ENCODE assay signal across 8 cellular contexts in the genomic region with DNA sequence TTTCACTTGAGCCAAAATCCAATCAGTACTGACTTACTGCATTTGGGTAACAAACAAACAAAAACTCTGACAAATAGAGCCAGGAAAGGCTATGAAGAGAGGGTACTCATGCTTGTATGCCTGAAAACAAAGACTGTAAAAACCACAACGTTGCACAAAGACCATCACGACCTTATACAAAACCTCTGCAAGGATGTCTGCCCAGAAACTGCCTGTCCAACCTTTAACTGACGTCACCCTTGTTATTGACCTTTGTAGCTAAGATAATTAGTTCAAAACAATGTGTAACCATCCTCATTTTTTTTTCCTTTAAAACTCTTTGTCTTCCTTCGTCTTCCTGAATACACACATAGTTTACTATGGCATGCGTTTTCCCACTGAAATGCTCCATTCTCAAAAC. TPM values are rescaled to one million over a fixed set of nuclear protein-coding genes. Genes with fewer than 3 reads are reported as not detected.
DNase-seq lines count a peak whose midpoint lies in the region; ATAC-seq and TF ChIP-seq lines count a peak whose summit lies in the region.

No MANE protein-coding gene starts in this region.

- H3K4me1 ChIP-seq in DND-41 (ENCODE audit: insufficient read depth, low read length) (peaks cover 34% of the 10 kb centered on the region), osteoblast (ENCODE audit: insufficient read depth, low read length) (peaks cover 11% of the 10 kb centered on the region), BE2C (no peaks in the 10 kb centered on the region)
- H3K4me1 ChIP-seq in effector memory CD4-positive, alpha-beta T cell (ENCODE audit: control insufficient read depth, insufficient read depth, low read length, poor library complexity, severe bottlenecking): peaks cover 12% of the 10 kb centered on the region

- no peaks in the 10 kb centered on the region for H3K9me3 ChIP-seq in DND-41 (ENCODE audit: insufficient read depth, low read length, severe bottlenecking)
- no peaks in the 10 kb centered on the region for H3K9me3 ChIP-seq in effector memory CD4-positive, alpha-beta T cell (ENCODE audit: control insufficient read depth, low read length)
- no peaks in the 10 kb centered on the region for H3K9me3 ChIP-seq in osteoblast (ENCODE audit: low read depth, low read length)
- no peaks in the 10 kb centered on the region for H3K9me3 ChIP-seq in BE2C

- DNase-seq in DND-41 (no peak), NCI-H774 (lab: John Stamatoyannopoulos, UW) (peak; percentile 10), osteoblast (ENCODE audit: insufficient read length, low spot score, missing footprints) (no peak), UCSD-AML1 (lab: John Stamatoyannopoulos, UW; ENCODE audit: unreplicated experiment) (no peak), BE2C (no peak)
- DNase-seq in effector memory CD4-positive, alpha-beta T cell: no peak
- DNase-seq in stimulated activated CD4-positive, alpha-beta T cell treated with anti-CD3 and anti-CD28 coated beads, Interleukin-4, amount 100 ng/mL, for 1 hour: no peak

- no peak overlapping the region; the same call in 1 of the 2 replicates for H3K27ac ChIP-seq in DND-41 (ENCODE audit: low read length)
- H3K27ac ChIP-seq in effector memory CD4-positive, alpha-beta T cell (ENCODE audit: insufficient read depth, low read length, poor library complexity, severe bottlenecking): peak overlapping the region; percentile 97
- H3K27ac ChIP-seq in osteoblast (ENCODE audit: low read depth, low read length): no peak overlapping the region

- H2AFZ ChIP-seq in DND-41 (ENCODE audit: low read depth, low read length): peak overlapping the region; percentile 82
- peak overlapping the region; percentile 84 for H2AFZ ChIP-seq in osteoblast (ENCODE audit: low read length)

- peak overlapping the region; percentile 100; the same call in 1 of the 2 replicates for H3K9ac ChIP-seq in DND-41 (ENCODE audit: low read depth, low read length)

- no peaks in the 10 kb centered on the region for H3K27me3 ChIP-seq in DND-41 (ENCODE audit: insufficient read depth, low read length, poor library complexity)
- H3K27me3 ChIP-seq in effector memory CD4-positive, alpha-beta T cell (replicated peaks; ENCODE audit: control insufficient read depth, insufficient read depth, low read length, poor library complexity, severe bottlenecking): no peaks in the 10 kb centered on the region
- no peaks in the 10 kb centered on the region for H3K27me3 ChIP-seq in osteoblast (ENCODE audit: insufficient read depth, low read length)
- no peaks in the 10 kb centered on the region for H3K27me3 ChIP-seq in BE2C

- H3K4me3 ChIP-seq in DND-41 (ENCODE audit: low read depth in 1 of 2, low read length in 2 of 2) (peak overlapping the region in 1 of 2 experiments; percentile 82; a peak in 1 of 4 replicates), osteoblast (ENCODE audit: insufficient read depth, low read length) (no peak overlapping the region), BE2C (ENCODE audit: low read depth, low read length) (no peak overlapping the region)
- H3K4me3 ChIP-seq in effector memory CD4-positive, alpha-beta T cell (ENCODE audit: insufficient read depth, low read depth, low read length, poor library complexity, severe bottlenecking): no peak overlapping the region

- TF ChIP-seq CTCF in DND-41 (IDR thresholded peaks at IDR 0.05; ENCODE audit: borderline replicate concordance, extremely low read depth, low read length, poor library complexity, severe bottlenecking): no peak
- no peak for TF ChIP-seq CTCF in osteoblast (IDR thresholded peaks at IDR 0.05; ENCODE audit: extremely low read depth, low read depth, low read length)
- no peak for TF ChIP-seq CTCF in BE2C (IDR thresholded peaks at IDR 0.05; ENCODE audit: low read depth, low read length)

- peaks cover 34% of the 10 kb centered on the region for H4K20me1 ChIP-seq in DND-41 (ENCODE audit: insufficient read depth, low read length)
- peaks cover 30% of the 10 kb centered on the region for H4K20me1 ChIP-seq in osteoblast (ENCODE audit: insufficient read depth, low read length)

- H3K36me3 ChIP-seq in DND-41 (ENCODE audit: insufficient read depth, low read length) (peaks cover 31% of the 10 kb centered on the region), osteoblast (ENCODE audit: insufficient read depth, low read length) (peaks cover under 1% of the 10 kb centered on the region), BE2C (peaks cover 6% of the 10 kb centered on the region)
- H3K36me3 ChIP-seq in effector memory CD4-positive, alpha-beta T cell (ENCODE audit: control insufficient read depth, insufficient read depth, low read length): no peaks in the 10 kb centered on the region

- H3K79me2 ChIP-seq in DND-41 (ENCODE audit: insufficient read depth, low read length): peaks cover 45% of the 10 kb centered on the region
- peaks cover 36% of the 10 kb centered on the region for H3K79me2 ChIP-seq in osteoblast (ENCODE audit: insufficient read depth, low read length)

- H3K4me2 ChIP-seq in DND-41 (ENCODE audit: insufficient read depth, low read length) (peak overlapping the region; percentile 93), osteoblast (ENCODE audit: insufficient read depth, low read length) (peak overlapping the region; percentile 90)

- ATAC-seq in DND-41 (ENCODE audit: insufficient read depth, low read depth) (no peak), GM19023 (IDR thresholded peaks at IDR 0.05; ENCODE audit: unreplicated experiment) (no peak)

RNA-seq across cellular contexts. Expression of gene CREBZF, which starts 0.8 kb away (rescaled TPM):
- total RNA-seq in osteoblast: 46.3 and 49.2 TPM in 2 replicates
- 54.1 TPM for polyA plus RNA-seq in BE2C (2012; ENCODE audit: insufficient read depth, insufficient read length, low read depth)

RNA-seq across cellular contexts. Expression of gene TMEM126A, which starts 18.0 kb away (rescaled TPM):
- 34.4 and 41.0 TPM in 2 replicates for total RNA-seq in osteoblast
- 32.6 TPM for polyA plus RNA-seq in BE2C (2012; ENCODE audit: insufficient read depth, insufficient read length, low read depth)

RNA-seq across cellular contexts. Expression of gene CCDC89, which starts 20.2 kb away (rescaled TPM):
- 2.9 and 4.1 TPM in 2 replicates for total RNA-seq in osteoblast
- polyA plus RNA-seq in BE2C (2012; ENCODE audit: insufficient read depth, insufficient read length, low read depth): 3.0 TPM

RNA-seq across cellular contexts. Expression of gene TMEM126B, which starts 37.4 kb away (rescaled TPM):
- 64.4 and 81.6 TPM in 2 replicates for total RNA-seq in osteoblast
- 39.0 TPM for polyA plus RNA-seq in BE2C (2012; ENCODE audit: insufficient read depth, insufficient read length, low read depth)

RNA-seq across cellular contexts. Expression of gene DLG2, which starts 38.6 kb away (rescaled TPM):
- total RNA-seq in osteoblast: 3.3 and 3.8 TPM in 2 replicates
- polyA plus RNA-seq in BE2C (2012; ENCODE audit: insufficient read depth, insufficient read length, low read depth): 0.88 TPM
